In genomic region chr17:76537288-76537577, GRCh38 we compare ENCODE assay signal across 12 cellular contexts. TPM values are rescaled to one million over a fixed set of nuclear protein-coding genes. Genes with fewer than 3 reads are reported as not detected.
DNase-seq lines count a peak whose midpoint lies in the region; ATAC-seq and TF ChIP-seq lines count a peak whose summit lies in the region.
"Had no signal": no experiment of that assay in that cellular context is flagged by ENCODE, and none has a peak within 500 bp of the region (broad histone marks: within the 10 kb centered on the region; RNA-seq: fewer than 3 reads in every experiment).

No MANE protein-coding gene starts in this region.

- peak overlapping the region; percentile 68; the same call in 1 of the 2 replicates for H3K4me2 ChIP-seq in SK-N-SH

- peak overlapping the region; percentile 61 for H3K4me3 Mint-ChIP-seq in mesothelial cell of epicardium
- no peak overlapping the region for H3K4me3 Mint-ChIP-seq in CD4-positive, alpha-beta memory T cell
- H3K4me3 Mint-ChIP-seq: activated CD4-positive, alpha-beta T cell treated with anti-CD3 and anti-CD28 coated beads, Interleukin-2, amount 10 ng/mL, durations not matched to agents 24 days and 14 days; dendritic cell treated with granulocyte-macrophage colony-stimulating factor and Interleukin-4, amounts not matched to agents 40 ng/mL and 50 ng/mL, for 4 days had no signal

- H3K9me2 ChIP-seq in SK-N-SH, result no peaks in the 10 kb centered on the region

- H3K27ac Mint-ChIP-seq in mesothelial cell of epicardium, result no peak overlapping the region
- H3K27ac Mint-ChIP-seq in CD4-positive, alpha-beta memory T cell, result no peak overlapping the region
- H3K27ac Mint-ChIP-seq: activated CD4-positive, alpha-beta T cell treated with anti-CD3 and anti-CD28 coated beads, Interleukin-2, amount 10 ng/mL, durations not matched to agents 24 days and 14 days; dendritic cell treated with granulocyte-macrophage colony-stimulating factor and Interleukin-4, amounts not matched to agents 40 ng/mL and 50 ng/mL, for 4 days; progenitor cell of endocrine pancreas had no signal

- intact Hi-C loops in esophagus squamous epithelium (cut with DNase I), result no loop called here
- intact Hi-C loops in upper lobe of right lung (cut with DNase I), result no loop called here
- intact Hi-C loops in CD4-positive, alpha-beta memory T cell (cut with micrococcal nuclease), result no loop called here

- H4K20me1 ChIP-seq in SK-N-SH (ENCODE audit: insufficient read depth), result no peaks in the 10 kb centered on the region

- TF ChIP-seq CTCF in SK-N-SH (IDR thresholded peaks at IDR 0.05), result no peak
- TF ChIP-seq CTCF in esophagus squamous epithelium (IDR thresholded peaks at IDR 0.05), result no peak
- TF ChIP-seq CTCF in mesothelial cell of epicardium (IDR thresholded peaks at IDR 0.05; ENCODE audit: unreplicated experiment), result no peak
- TF ChIP-seq CTCF in upper lobe of right lung (IDR thresholded peaks at IDR 0.05), result no peak

- no CpG with 5 or more reads among the region's 26 CpGs for WGBS in SK-N-SH (ENCODE audit: low lambda C conversion rate)
- 0 to 20% methylated on average over 1 to 2 of the region's 26 CpGs for WGBS in esophagus squamous epithelium, 2 donors

- no peak for TF ChIP-seq RAD21 in SK-N-SH (IDR thresholded peaks at IDR 0.05; ENCODE audit: low read length)

- no peak for TF ChIP-seq EP300 in SK-N-SH (IDR thresholded peaks at IDR 0.05; ENCODE audit: borderline replicate concordance in 1 of 2, low read depth in 1 of 2, low read length in 1 of 2)

- no peak overlapping the region for H2AFZ ChIP-seq in SK-N-SH (ENCODE audit: low read depth)

- H3K36me3 ChIP-seq in SK-N-SH (replicated peaks in 1 of 2; ENCODE audit: control insufficient read depth in 1 of 2, insufficient read depth in 2 of 2, low read length in 1 of 2), result no peaks in the 10 kb centered on the region
- no peaks in the 10 kb centered on the region for H3K36me3 ChIP-seq in esophagus squamous epithelium
- no peaks in the 10 kb centered on the region for H3K36me3 ChIP-seq in upper lobe of right lung
- H3K36me3 ChIP-seq in CD4-positive, alpha-beta memory T cell (ENCODE audit: insufficient read depth, low read length), result no peaks in the 10 kb centered on the region

- DNase-seq in SK-N-SH, result peak; percentile 87
- no peak for DNase-seq in esophagus squamous epithelium (lab: John Stamatoyannopoulos, UW)
- DNase-seq in mesothelial cell of epicardium (ENCODE audit: low spot score in 2 of 2, unreplicated experiment in 2 of 2), result no peak
- DNase-seq in upper lobe of right lung, result peak; percentile 77
- DNase-seq in DMS153 treated with DMSO at 0.1 percent for 48 hours (lab: John Stamatoyannopoulos, UW; ENCODE audit: unreplicated experiment), result no peak
- no peak for DNase-seq in CD4-positive, alpha-beta memory T cell
- DNase-seq: NCI-H748 treated with DMSO at 0.1 percent for 48 hours had no signal

- peaks cover 35% of the 10 kb centered on the region for H3K4me1 Mint-ChIP-seq in mesothelial cell of epicardium
- peaks cover 1 to 9% (median 3%) of the 10 kb centered on the region in 4 donors for H3K4me1 Mint-ChIP-seq in CD4-positive, alpha-beta memory T cell
- H3K4me1 Mint-ChIP-seq: activated CD4-positive, alpha-beta T cell treated with anti-CD3 and anti-CD28 coated beads, Interleukin-2, amount 10 ng/mL, durations not matched to agents 24 days and 14 days had no signal

- H3K4me3 ChIP-seq in SK-N-SH (ENCODE audit: low read depth in 2 of 2, low read length in 1 of 2) (peak overlapping the region in 1 of 2 experiments; percentile 54; a peak in 2 of 4 replicates), esophagus squamous epithelium (peak overlapping the region; percentile 15 to 67 (median 47)), upper lobe of right lung (peak overlapping the region; percentile 53)
- no peak overlapping the region for H3K4me3 ChIP-seq in CD4-positive, alpha-beta memory T cell (ENCODE audit: low read length in 2 of 2)

- peak overlapping the region in 1 of 2 experiments; percentile 99; a peak in 2 of 4 replicates for H3K27ac ChIP-seq in SK-N-SH (ENCODE audit: low read depth in 2 of 2, low read length in 1 of 2)
- peak overlapping the region; percentile 32 to 87 (median 70) for H3K27ac ChIP-seq in esophagus squamous epithelium
- H3K27ac ChIP-seq in upper lobe of right lung, result peak overlapping the region; percentile 51
- H3K27ac ChIP-seq in CD4-positive, alpha-beta memory T cell (ENCODE audit: low read depth, low read length), result no peak overlapping the region

- no peak for TF ChIP-seq POLR2A in esophagus squamous epithelium (IDR thresholded peaks at IDR 0.05)

- H3K9me3 Mint-ChIP-seq in mesothelial cell of epicardium, result no peaks in the 10 kb centered on the region
- H3K9me3 Mint-ChIP-seq in CD4-positive, alpha-beta memory T cell, result no peaks in the 10 kb centered on the region
- H3K9me3 Mint-ChIP-seq: activated CD4-positive, alpha-beta T cell treated with anti-CD3 and anti-CD28 coated beads, Interleukin-2, amount 10 ng/mL, durations not matched to agents 24 days and 14 days; dendritic cell treated with granulocyte-macrophage colony-stimulating factor and Interleukin-4, amounts not matched to agents 40 ng/mL and 50 ng/mL, for 4 days had no signal

- no peaks in the 10 kb centered on the region for H3K79me2 ChIP-seq in SK-N-SH (ENCODE audit: insufficient read depth)

- H3K36me3 Mint-ChIP-seq in mesothelial cell of epicardium, result no peaks in the 10 kb centered on the region
- H3K36me3 Mint-ChIP-seq in CD4-positive, alpha-beta memory T cell, result no peaks in the 10 kb centered on the region

- POLR2A ChIA-PET in SK-N-SH (lab: Yijun Ruan, JAX), result interaction anchor here (1.1 to 11.2 kb wide), 6 partner anchors 8 to 28 kb away, joined by 3 to 245 read pairs (median 4); no protein-coding TSS in a partner anchor
- POLR2A ChIA-PET in CD4-positive, alpha-beta memory T cell (lab: Charles Lee; ENCODE audit: partially characterized antibody), result interaction anchor here (1.3 kb wide), 1 partner anchor 9 kb away, joined by 5 read pairs; no protein-coding TSS in a partner anchor

- ATAC-seq in SK-N-SH treated with all-trans-retinoic acid at 6 μM for 48 hours (no peak), upper lobe of right lung (peak; percentile 28), GM19395 (IDR thresholded peaks at IDR 0.05; ENCODE audit: unreplicated experiment) (no peak)

- H3K9me3 ChIP-seq in SK-N-SH (no peaks in the 10 kb centered on the region), esophagus squamous epithelium (no peaks in the 10 kb centered on the region), upper lobe of right lung (no peaks in the 10 kb centered on the region)
- H3K9me3 ChIP-seq in CD4-positive, alpha-beta memory T cell (ENCODE audit: control insufficient read depth in 1 of 2, low read length in 2 of 2), result no peaks in the 10 kb centered on the region

- H3K9ac ChIP-seq in SK-N-SH, result no peak overlapping the region

- peaks cover 0 to 76% of the 10 kb centered on the region in 2 experiments; a peak in 2 of 4 replicates for H3K4me1 ChIP-seq in SK-N-SH (ENCODE audit: control insufficient read depth in 1 of 2, insufficient read depth in 2 of 2, low read depth in 1 of 2, low read length in 1 of 2)
- H3K4me1 ChIP-seq in esophagus squamous epithelium, result peaks cover 16 to 77% (median 21%) of the 10 kb centered on the region in 3 donors
- H3K4me1 ChIP-seq in upper lobe of right lung, result peaks cover 31% of the 10 kb centered on the region
- no peaks in the 10 kb centered on the region for H3K4me1 ChIP-seq in CD4-positive, alpha-beta memory T cell (ENCODE audit: insufficient read depth, low read length)

- CTCF ChIA-PET in SK-N-SH (lab: Yijun Ruan, JAX), result interaction anchor here (1.0 to 15.7 kb wide), 6 partner anchors 4 to 519 kb away, joined by 3 to 679 read pairs (median 204); partner anchors contain the start of genes CYGB and PRCD
- CTCF ChIA-PET in CD4-positive, alpha-beta memory T cell (lab: Charles Lee; ENCODE audit: partially characterized antibody), result interaction anchor here (0.6 to 1.6 kb wide), 2 partner anchors 13 to 35 kb away, joined by 3 to 4 read pairs; no protein-coding TSS in a partner anchor

- H3K27me3 ChIP-seq in SK-N-SH (ENCODE audit: insufficient read depth) (peaks cover 39% of the 10 kb centered on the region), esophagus squamous epithelium (peaks cover 0 to 47% (median 3%) of the 10 kb centered on the region in 4 donors), upper lobe of right lung (peaks cover 4% of the 10 kb centered on the region)
- peaks cover 9% of the 10 kb centered on the region for H3K27me3 ChIP-seq in CD4-positive, alpha-beta memory T cell (ENCODE audit: insufficient read depth, low read length)

- H3F3A ChIP-seq in SK-N-SH (replicated peaks; ENCODE audit: insufficient read depth), result peaks cover 3% of the 10 kb centered on the region

- H3K27me3 Mint-ChIP-seq in mesothelial cell of epicardium (ENCODE audit: low read depth), result peaks cover 44% of the 10 kb centered on the region
- H3K27me3 Mint-ChIP-seq in CD4-positive, alpha-beta memory T cell, result peaks cover 27 to 28% of the 10 kb centered on the region in 2 donors

RNA-seq across cellular contexts. Expression of gene CYGB, which starts 0.3 kb away (rescaled TPM):
- 1.7 and 3.7 TPM in 2 replicates for polyA plus RNA-seq in SK-N-SH (2012; rRNA removed)
- polyA plus RNA-seq in SK-N-SH (2012; cell fraction: cytosol; rRNA removed), result 1.3 and 3.2 TPM in 2 replicates
- 1.1 and 1.7 TPM in 2 replicates for polyA plus RNA-seq in SK-N-SH (2012; cell fraction: nucleus; rRNA removed)
- total RNA-seq in esophagus squamous epithelium (10 to 100 TPM in 2 of 4 donors, 1 to 10 TPM in 2; 1.3 to 12.8 (median 6.9) TPM), mesothelial cell of epicardium (8.6 to 10.4 TPM (median 10.1 TPM) in 3 replicates), upper lobe of right lung (34.3 TPM)
- not detected for total RNA-seq in CD4-positive, alpha-beta memory T cell
- polyA plus RNA-seq in CD4-positive, alpha-beta memory T cell, result not detected
- total RNA-seq: activated CD4-positive, alpha-beta T cell treated with anti-CD3 and anti-CD28 coated beads, Interleukin-2, amount 10 ng/mL, durations not matched to agents 24 days and 14 days had no signal

RNA-seq across cellular contexts. Expression of gene PRCD, which starts 2.6 kb away (rescaled TPM):
- 2.2 and 5.0 TPM in 2 replicates for polyA plus RNA-seq in SK-N-SH (2012; rRNA removed)
- polyA plus RNA-seq in SK-N-SH (2012; cell fraction: cytosol; rRNA removed), result 5.8 and 8.0 TPM in 2 replicates
- 5.6 and 13.2 TPM in 2 replicates for polyA plus RNA-seq in SK-N-SH (2012; cell fraction: nucleus; rRNA removed)
- 1 to 10 TPM in 2 of 4 donors, under 1 TPM in 1, not detected in 1; 0.73 to 2.5 (median 1.4) TPM for total RNA-seq in esophagus squamous epithelium
- 8.7 to 9.9 TPM (median 9.9 TPM) in 3 replicates for total RNA-seq in mesothelial cell of epicardium
- total RNA-seq in upper lobe of right lung, result 7.7 TPM
- not detected for total RNA-seq in CD4-positive, alpha-beta memory T cell
- not detected for polyA plus RNA-seq in CD4-positive, alpha-beta memory T cell
- total RNA-seq: activated CD4-positive, alpha-beta T cell treated with anti-CD3 and anti-CD28 coated beads, Interleukin-2, amount 10 ng/mL, durations not matched to agents 24 days and 14 days had no signal

RNA-seq across cellular contexts. Expression of gene RHBDF2, which starts 36.0 kb away (rescaled TPM):
- polyA plus RNA-seq in SK-N-SH (2012; rRNA removed), result 14.0 and 16.1 TPM in 2 replicates
- polyA plus RNA-seq in SK-N-SH (2012; cell fraction: cytosol; rRNA removed), result 7.0 and 9.1 TPM in 2 replicates
- polyA plus RNA-seq in SK-N-SH (2012; cell fraction: nucleus; rRNA removed), result 51.9 and 65.9 TPM in 2 replicates
- total RNA-seq in esophagus squamous epithelium (10 to 100 TPM; 27.0 to 38.5 (median 33.7) TPM), mesothelial cell of epicardium (19.1 to 21.6 TPM (median 21.5 TPM) in 3 replicates), upper lobe of right lung (46.4 TPM)
- total RNA-seq in CD4-positive, alpha-beta memory T cell, result 10 to 100 TPM; 50.0 to 62.2 TPM
- 10 to 100 TPM in 1 of 2 donors, 1 to 10 TPM in 1; 5.4 to 15.2 TPM for polyA plus RNA-seq in CD4-positive, alpha-beta memory T cell

RNA-seq across cellular contexts. Expression of gene ST6GALNAC2, which starts 48.4 kb away (rescaled TPM):
- 0.57 and 0.94 TPM in 2 replicates for polyA plus RNA-seq in SK-N-SH (2012; rRNA removed)
- 0.44 and 0.60 TPM in 2 replicates for polyA plus RNA-seq in SK-N-SH (2012; cell fraction: cytosol; rRNA removed)
- 0.49 and 1.7 TPM in 2 replicates for polyA plus RNA-seq in SK-N-SH (2012; cell fraction: nucleus; rRNA removed)
- total RNA-seq in esophagus squamous epithelium (10 to 100 TPM; 15.2 to 39.9 (median 29.5) TPM), mesothelial cell of epicardium (1.3 to 1.9 TPM (median 1.5 TPM) in 3 replicates), upper lobe of right lung (24.5 TPM)
- total RNA-seq in CD4-positive, alpha-beta memory T cell, result 1 to 10 TPM; 3.3 to 3.6 TPM
- polyA plus RNA-seq in CD4-positive, alpha-beta memory T cell, result 1 to 10 TPM in 1 of 2 donors, under 1 TPM in 1; 0.95 to 2.4 TPM
- total RNA-seq: activated CD4-positive, alpha-beta T cell treated with anti-CD3 and anti-CD28 coated beads, Interleukin-2, amount 10 ng/mL, durations not matched to agents 24 days and 14 days had no signal

Comparison
In these comparisons a context has a peak if more than half of its experiments do, and no peak if none do; other contexts are left out.
1. DNase-seq: peak in SK-N-SH (single experiment) and upper lobe of right lung (single experiment); none in esophagus squamous epithelium (single experiment), mesothelial cell of epicardium (0 of 2), DMS153 treated with DMSO at 0.1 percent for 48 hours (single experiment) and CD4-positive, alpha-beta memory T cell (0 of 5).
2. H3K4me3 ChIP-seq: peak in esophagus squamous epithelium (4 of 4) and upper lobe of right lung (single experiment); none in CD4-positive, alpha-beta memory T cell (0 of 2).